ENCODE assay signal across 1 cellular context in genomic region chr19:2775556-2776430, GRCh38.
TF ChIP-seq lines count a peak whose summit lies in the region.

No MANE protein-coding gene starts in this region.

TF ChIP-seq in HepG2, 621 proteins besides CTCF, POLR2A, EP300 and RAD21 (continued from another document and continues in another):
- TF ChIP-seq, protein P1, sequence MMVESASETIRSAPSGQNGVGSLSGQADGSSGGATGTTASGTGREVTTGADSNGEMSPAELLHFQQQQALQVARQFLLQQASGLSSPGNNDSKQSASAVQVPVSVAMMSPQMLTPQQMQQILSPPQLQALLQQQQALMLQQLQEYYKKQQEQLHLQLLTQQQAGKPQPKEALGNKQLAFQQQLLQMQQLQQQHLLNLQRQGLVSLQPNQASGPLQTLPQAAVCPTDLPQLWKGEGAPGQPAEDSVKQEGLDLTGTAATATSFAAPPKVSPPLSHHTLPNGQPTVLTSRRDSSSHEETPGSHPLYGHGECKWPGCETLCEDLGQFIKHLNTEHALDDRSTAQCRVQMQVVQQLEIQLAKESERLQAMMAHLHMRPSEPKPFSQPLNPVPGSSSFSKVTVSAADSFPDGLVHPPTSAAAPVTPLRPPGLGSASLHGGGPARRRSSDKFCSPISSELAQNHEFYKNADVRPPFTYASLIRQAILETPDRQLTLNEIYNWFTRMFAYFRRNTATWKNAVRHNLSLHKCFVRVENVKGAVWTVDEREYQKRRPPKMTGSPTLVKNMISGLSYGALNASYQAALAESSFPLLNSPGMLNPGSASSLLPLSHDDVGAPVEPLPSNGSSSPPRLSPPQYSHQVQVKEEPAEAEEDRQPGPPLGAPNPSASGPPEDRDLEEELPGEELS (CRISPR knock-in tag; IDR thresholded peaks at IDR 0.05): no peak
- TF ChIP-seq FOXK2 (IDR thresholded peaks at IDR 0.05) (peak; percentile 6; the same call in 1 of the 2 replicates), KLF12 (CRISPR knock-in tag; IDR thresholded peaks at IDR 0.05; ENCODE audit: borderline replicate concordance) (no peak), CENPT (CRISPR knock-in tag; IDR thresholded peaks at IDR 0.05; ENCODE audit: low read depth) (no peak), ZBTB33 (CRISPR knock-in tag; IDR thresholded peaks at IDR 0.05) (no peak; the same call in 1 of the 2 replicates), NR1H2 (CRISPR knock-in tag; IDR thresholded peaks at IDR 0.05; ENCODE audit: borderline replicate concordance, low read depth) (no peak), MAFK (conservative IDR thresholded peaks at IDR 0.05 in 1 of 2, IDR thresholded peaks at IDR 0.05 in 1 of 2; ENCODE audit: low read length in 2 of 2) (0 out of 4 replicates have a peak, but pooled peaks of 1 of the 2 experiments have one; percentile 5), TFAP4 (IDR thresholded peaks at IDR 0.05; ENCODE audit: borderline replicate concordance, low read depth) (no peak), ZNF234 (CRISPR knock-in tag; conservative IDR thresholded peaks at IDR 0.05) (no peak), NCOA2 (CRISPR knock-in tag; IDR thresholded peaks at IDR 0.05) (no peak), ZNF383 (CRISPR knock-in tag; IDR thresholded peaks at IDR 0.05; ENCODE audit: borderline replicate concordance) (no peak), ZNF589 (CRISPR knock-in tag; conservative IDR thresholded peaks at IDR 0.05) (no peak), ZNF709 (CRISPR knock-in tag; IDR thresholded peaks at IDR 0.05) (no peak), NBN (conservative IDR thresholded peaks at IDR 0.05) (no peak), ARNTL (CRISPR knock-in tag; IDR thresholded peaks at IDR 0.05) (no peak), GATAD2A (CRISPR knock-in tag; IDR thresholded peaks at IDR 0.05) (0 out of 2 replicates have a peak, but pooled peaks have one; percentile 30), ZNF350 (CRISPR knock-in tag; IDR thresholded peaks at IDR 0.05; ENCODE audit: borderline replicate concordance, low read depth) (peak; percentile 42; the same call in 1 of the 2 replicates), ZFP62 (CRISPR knock-in tag; IDR thresholded peaks at IDR 0.05) (no peak), MEIS1 (CRISPR knock-in tag; IDR thresholded peaks at IDR 0.05; ENCODE audit: borderline replicate concordance) (no peak), ZNF83 (CRISPR knock-in tag; IDR thresholded peaks at IDR 0.05; ENCODE audit: borderline replicate concordance) (no peak), ZNF572 (CRISPR knock-in tag; IDR thresholded peaks at IDR 0.05) (no peak), MIER2 (CRISPR knock-in tag; IDR thresholded peaks at IDR 0.05) (no peak), CSRNP2 (CRISPR knock-in tag; conservative IDR thresholded peaks at IDR 0.05; ENCODE audit: low read depth) (no peak), CEBPG (CRISPR knock-in tag; IDR thresholded peaks at IDR 0.05) (0 out of 2 replicates have a peak, but pooled peaks have one; percentile 1), ZNF331 (CRISPR knock-in tag; IDR thresholded peaks at IDR 0.05) (no peak), ZFP82 (CRISPR knock-in tag; IDR thresholded peaks at IDR 0.05; ENCODE audit: borderline replicate concordance) (no peak), REPIN1 (CRISPR knock-in tag; IDR thresholded peaks at IDR 0.05; ENCODE audit: borderline replicate concordance, low read depth) (no peak), NCOA1 (CRISPR knock-in tag; IDR thresholded peaks at IDR 0.05) (0 out of 2 replicates have a peak, but pooled peaks have one; percentile 36), ZNF878 (CRISPR knock-in tag; IDR thresholded peaks at IDR 0.05) (no peak), ZNF282 (IDR thresholded peaks at IDR 0.05; ENCODE audit: partially characterized antibody) (no peak), HES4 (CRISPR knock-in tag; IDR thresholded peaks at IDR 0.05; ENCODE audit: borderline replicate concordance) (no peak), ISL2 (CRISPR knock-in tag; IDR thresholded peaks at IDR 0.05) (no peak)
- TF ChIP-seq, protein P2, sequence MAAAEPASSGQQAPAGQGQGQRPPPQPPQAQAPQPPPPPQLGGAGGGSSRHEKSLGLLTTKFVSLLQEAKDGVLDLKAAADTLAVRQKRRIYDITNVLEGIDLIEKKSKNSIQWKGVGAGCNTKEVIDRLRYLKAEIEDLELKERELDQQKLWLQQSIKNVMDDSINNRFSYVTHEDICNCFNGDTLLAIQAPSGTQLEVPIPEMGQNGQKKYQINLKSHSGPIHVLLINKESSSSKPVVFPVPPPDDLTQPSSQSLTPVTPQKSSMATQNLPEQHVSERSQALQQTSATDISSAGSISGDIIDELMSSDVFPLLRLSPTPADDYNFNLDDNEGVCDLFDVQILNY (CRISPR knock-in tag; conservative IDR thresholded peaks at IDR 0.05): no peak
- TF ChIP-seq, protein P3, sequence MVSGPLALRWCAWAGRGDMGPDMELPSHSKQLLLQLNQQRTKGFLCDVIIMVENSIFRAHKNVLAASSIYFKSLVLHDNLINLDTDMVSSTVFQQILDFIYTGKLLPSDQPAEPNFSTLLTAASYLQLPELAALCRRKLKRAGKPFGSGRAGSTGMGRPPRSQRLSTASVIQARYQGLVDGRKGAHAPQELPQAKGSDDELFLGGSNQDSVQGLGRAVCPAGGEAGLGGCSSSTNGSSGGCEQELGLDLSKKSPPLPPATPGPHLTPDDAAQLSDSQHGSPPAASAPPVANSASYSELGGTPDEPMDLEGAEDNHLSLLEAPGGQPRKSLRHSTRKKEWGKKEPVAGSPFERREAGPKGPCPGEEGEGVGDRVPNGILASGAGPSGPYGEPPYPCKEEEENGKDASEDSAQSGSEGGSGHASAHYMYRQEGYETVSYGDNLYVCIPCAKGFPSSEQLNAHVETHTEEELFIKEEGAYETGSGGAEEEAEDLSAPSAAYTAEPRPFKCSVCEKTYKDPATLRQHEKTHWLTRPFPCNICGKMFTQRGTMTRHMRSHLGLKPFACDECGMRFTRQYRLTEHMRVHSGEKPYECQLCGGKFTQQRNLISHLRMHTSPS (CRISPR knock-in tag; IDR thresholded peaks at IDR 0.05; ENCODE audit: low read depth): no peak
- TF ChIP-seq, protein P4, sequence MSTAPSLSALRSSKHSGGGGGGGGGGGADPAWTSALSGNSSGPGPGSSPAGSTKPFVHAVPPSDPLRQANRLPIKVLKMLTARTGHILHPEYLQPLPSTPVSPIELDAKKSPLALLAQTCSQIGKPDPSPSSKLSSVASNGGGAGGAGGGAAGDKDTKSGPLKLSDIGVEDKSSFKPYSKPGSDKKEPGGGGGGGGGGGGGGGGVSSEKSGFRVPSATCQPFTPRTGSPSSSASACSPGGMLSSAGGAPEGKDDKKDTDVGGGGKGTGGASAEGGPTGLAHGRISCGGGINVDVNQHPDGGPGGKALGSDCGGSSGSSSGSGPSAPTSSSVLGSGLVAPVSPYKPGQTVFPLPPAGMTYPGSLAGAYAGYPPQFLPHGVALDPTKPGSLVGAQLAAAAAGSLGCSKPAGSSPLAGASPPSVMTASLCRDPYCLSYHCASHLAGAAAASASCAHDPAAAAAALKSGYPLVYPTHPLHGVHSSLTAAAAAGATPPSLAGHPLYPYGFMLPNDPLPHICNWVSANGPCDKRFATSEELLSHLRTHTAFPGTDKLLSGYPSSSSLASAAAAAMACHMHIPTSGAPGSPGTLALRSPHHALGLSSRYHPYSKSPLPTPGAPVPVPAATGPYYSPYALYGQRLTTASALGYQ (CRISPR knock-in tag; IDR thresholded peaks at IDR 0.05): no peak
- TF ChIP-seq, protein P5, sequence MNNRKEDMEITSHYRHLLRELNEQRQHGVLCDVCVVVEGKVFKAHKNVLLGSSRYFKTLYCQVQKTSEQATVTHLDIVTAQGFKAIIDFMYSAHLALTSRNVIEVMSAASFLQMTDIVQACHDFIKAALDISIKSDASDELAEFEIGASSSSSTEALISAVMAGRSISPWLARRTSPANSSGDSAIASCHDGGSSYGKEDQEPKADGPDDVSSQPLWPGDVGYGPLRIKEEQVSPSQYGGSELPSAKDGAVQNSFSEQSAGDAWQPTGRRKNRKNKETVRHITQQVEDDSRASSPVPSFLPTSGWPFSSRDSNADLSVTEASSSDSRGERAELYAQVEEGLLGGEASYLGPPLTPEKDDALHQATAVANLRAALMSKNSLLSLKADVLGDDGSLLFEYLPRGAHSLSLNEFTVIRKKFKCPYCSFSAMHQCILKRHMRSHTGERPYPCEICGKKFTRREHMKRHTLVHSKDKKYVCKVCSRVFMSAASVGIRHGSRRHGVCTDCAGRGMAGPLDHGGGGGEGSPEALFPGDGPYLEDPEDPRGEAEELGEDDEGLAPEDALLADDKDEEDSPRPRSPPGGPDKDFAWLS (CRISPR knock-in tag; IDR thresholded peaks at IDR 0.05; ENCODE audit: borderline replicate concordance): no peak
- TF ChIP-seq, protein P6, sequence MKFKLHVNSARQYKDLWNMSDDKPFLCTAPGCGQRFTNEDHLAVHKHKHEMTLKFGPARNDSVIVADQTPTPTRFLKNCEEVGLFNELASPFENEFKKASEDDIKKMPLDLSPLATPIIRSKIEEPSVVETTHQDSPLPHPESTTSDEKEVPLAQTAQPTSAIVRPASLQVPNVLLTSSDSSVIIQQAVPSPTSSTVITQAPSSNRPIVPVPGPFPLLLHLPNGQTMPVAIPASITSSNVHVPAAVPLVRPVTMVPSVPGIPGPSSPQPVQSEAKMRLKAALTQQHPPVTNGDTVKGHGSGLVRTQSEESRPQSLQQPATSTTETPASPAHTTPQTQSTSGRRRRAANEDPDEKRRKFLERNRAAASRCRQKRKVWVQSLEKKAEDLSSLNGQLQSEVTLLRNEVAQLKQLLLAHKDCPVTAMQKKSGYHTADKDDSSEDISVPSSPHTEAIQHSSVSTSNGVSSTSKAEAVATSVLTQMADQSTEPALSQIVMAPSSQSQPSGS (CRISPR knock-in tag; IDR thresholded peaks at IDR 0.05): peak; percentile 98
- TF ChIP-seq, protein P7, sequence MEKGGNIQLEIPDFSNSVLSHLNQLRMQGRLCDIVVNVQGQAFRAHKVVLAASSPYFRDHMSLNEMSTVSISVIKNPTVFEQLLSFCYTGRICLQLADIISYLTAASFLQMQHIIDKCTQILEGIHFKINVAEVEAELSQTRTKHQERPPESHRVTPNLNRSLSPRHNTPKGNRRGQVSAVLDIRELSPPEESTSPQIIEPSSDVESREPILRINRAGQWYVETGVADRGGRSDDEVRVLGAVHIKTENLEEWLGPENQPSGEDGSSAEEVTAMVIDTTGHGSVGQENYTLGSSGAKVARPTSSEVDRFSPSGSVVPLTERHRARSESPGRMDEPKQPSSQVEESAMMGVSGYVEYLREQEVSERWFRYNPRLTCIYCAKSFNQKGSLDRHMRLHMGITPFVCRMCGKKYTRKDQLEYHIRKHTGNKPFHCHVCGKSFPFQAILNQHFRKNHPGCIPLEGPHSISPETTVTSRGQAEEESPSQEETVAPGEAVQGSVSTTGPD (CRISPR knock-in tag; IDR thresholded peaks at IDR 0.05): 0 out of 2 replicates have a peak, but pooled peaks have one; percentile 35
- TF ChIP-seq, protein P8, sequence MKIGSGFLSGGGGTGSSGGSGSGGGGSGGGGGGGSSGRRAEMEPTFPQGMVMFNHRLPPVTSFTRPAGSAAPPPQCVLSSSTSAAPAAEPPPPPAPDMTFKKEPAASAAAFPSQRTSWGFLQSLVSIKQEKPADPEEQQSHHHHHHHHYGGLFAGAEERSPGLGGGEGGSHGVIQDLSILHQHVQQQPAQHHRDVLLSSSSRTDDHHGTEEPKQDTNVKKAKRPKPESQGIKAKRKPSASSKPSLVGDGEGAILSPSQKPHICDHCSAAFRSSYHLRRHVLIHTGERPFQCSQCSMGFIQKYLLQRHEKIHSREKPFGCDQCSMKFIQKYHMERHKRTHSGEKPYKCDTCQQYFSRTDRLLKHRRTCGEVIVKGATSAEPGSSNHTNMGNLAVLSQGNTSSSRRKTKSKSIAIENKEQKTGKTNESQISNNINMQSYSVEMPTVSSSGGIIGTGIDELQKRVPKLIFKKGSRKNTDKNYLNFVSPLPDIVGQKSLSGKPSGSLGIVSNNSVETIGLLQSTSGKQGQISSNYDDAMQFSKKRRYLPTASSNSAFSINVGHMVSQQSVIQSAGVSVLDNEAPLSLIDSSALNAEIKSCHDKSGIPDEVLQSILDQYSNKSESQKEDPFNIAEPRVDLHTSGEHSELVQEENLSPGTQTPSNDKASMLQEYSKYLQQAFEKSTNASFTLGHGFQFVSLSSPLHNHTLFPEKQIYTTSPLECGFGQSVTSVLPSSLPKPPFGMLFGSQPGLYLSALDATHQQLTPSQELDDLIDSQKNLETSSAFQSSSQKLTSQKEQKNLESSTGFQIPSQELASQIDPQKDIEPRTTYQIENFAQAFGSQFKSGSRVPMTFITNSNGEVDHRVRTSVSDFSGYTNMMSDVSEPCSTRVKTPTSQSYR (CRISPR knock-in tag; IDR thresholded peaks at IDR 0.05; ENCODE audit: borderline replicate concordance): no peak
